Comparison of ENCODE assay signal across 21 cellular contexts in the genomic region with DNA sequence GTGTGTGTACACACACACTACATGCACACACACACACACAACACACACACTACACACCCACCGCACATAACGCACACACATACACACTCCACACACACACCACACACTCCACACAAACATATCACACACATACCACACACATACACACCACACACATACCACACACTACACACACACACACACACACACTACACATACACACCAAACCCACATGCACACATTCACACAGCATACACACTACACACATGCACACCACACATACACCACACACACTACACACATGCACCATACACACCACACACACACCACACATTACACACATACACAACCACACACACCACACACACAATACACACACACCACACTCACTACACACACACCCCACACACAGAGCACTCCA.
A peak's percentile ranks its signal among the peaks of the same experiment; 100 is the strongest.
DNase-seq lines count a peak whose midpoint lies in the region; ATAC-seq, FAIRE-seq and TF ChIP-seq lines count a peak whose summit lies in the region.
"Had no signal": no experiment of that assay in that cellular context is flagged by ENCODE, and none has a peak within 500 bp of the region (broad histone marks: within the 10 kb centered on the region; RNA-seq: fewer than 3 reads in every experiment).

No MANE protein-coding gene starts in this region.

- CTCF ChIA-PET in GM12878 (lab: Yijun Ruan, JAX): interaction anchor here (0.7 to 1.6 kb wide), 3 partner anchors 9 to 205 kb away, joined by 3 to 6 read pairs (median 6); no protein-coding TSS in a partner anchor

- H3K36me3 ChIP-seq in GM23338 (ENCODE audit: insufficient read depth) (no peaks in the 10 kb centered on the region), GM12878 (ENCODE audit: control insufficient read depth in 2 of 2, insufficient read depth in 2 of 2, low read length in 1 of 2) (peaks cover 0 to 8% of the 10 kb centered on the region in 2 experiments; a peak in 3 of 4 replicates)
- H3K36me3 ChIP-seq: cardiac muscle cell, HAP-1 had no signal

- RAD21 ChIA-PET in GM12878 (lab: Charles Lee; ENCODE audit: unreplicated experiment): interaction anchor here (5.5 kb wide), 1 partner anchor 12 kb away, joined by 82 read pairs; no protein-coding TSS in a partner anchor

- TF ChIP-seq EP300 in GM12878 (IDR thresholded peaks at IDR 0.05; ENCODE audit: borderline replicate concordance in 1 of 2, control insufficient read depth in 1 of 2, low read depth in 2 of 2, low read length in 2 of 2): no peak

- H3K4me1 Mint-ChIP-seq in T-helper 2 cell treated with Interferon-gamma antibody and Interleukin-4, amounts not matched to agents 5 μg/mL and 100 μg/mL, for 36 hours (ENCODE audit: low read depth): peaks cover 41% of the 10 kb centered on the region
- H3K4me1 Mint-ChIP-seq in GM23338 (peaks cover 28% of the 10 kb centered on the region), nephron progenitor cell (peaks cover 27% of the 10 kb centered on the region)

- H3K4me3 Mint-ChIP-seq in T-helper 2 cell treated with Interferon-gamma antibody and Interleukin-4, amounts not matched to agents 5 μg/mL and 100 μg/mL, for 36 hours: no peak overlapping the region
- no peak overlapping the region for H3K4me3 Mint-ChIP-seq in GM23338
- no peak overlapping the region for H3K4me3 Mint-ChIP-seq in nephron progenitor cell
- H3K4me3 Mint-ChIP-seq: nephron had no signal

- no peaks in the 10 kb centered on the region for H3K27me3 Mint-ChIP-seq in T-helper 2 cell treated with Interferon-gamma antibody and Interleukin-4, amounts not matched to agents 5 μg/mL and 100 μg/mL, for 36 hours (ENCODE audit: low read depth)
- H3K27me3 Mint-ChIP-seq in GM23338 (ENCODE audit: insufficient read depth, low read depth, poor library complexity): peaks cover 12% of the 10 kb centered on the region
- peaks cover 6% of the 10 kb centered on the region for H3K27me3 Mint-ChIP-seq in nephron progenitor cell (ENCODE audit: low read depth, poor library complexity)

- DNase-seq in T-helper 2 cell treated with Interferon-gamma antibody and Interleukin-4, amounts not matched to agents 5 μg/mL and 100 μg/mL, for 36 hours (ENCODE audit: low spot score): no peak
- no peak for DNase-seq in T-helper 2 cell
- no peak for DNase-seq in GM23338 (ENCODE audit: low spot score)
- DNase-seq in GM12878 (ENCODE audit: low read depth, low spot score): no peak
- no peak for DNase-seq in nephron progenitor cell
- DNase-seq in left cardiac atrium: no peak
- DNase-seq in SKM-1 (lab: John Stamatoyannopoulos, UW; ENCODE audit: unreplicated experiment): no peak
- DNase-seq in CD1c-positive myeloid dendritic cell (ENCODE audit: extremely low spot score): no peak
- DNase-seq: 8988T; activated CD8-positive, alpha-beta memory T cell treated with anti-CD3 and anti-CD28 coated beads, Interleukin-2, amount 50 U/mL, for 4 hours; DMS79; effector CD4-positive, alpha-beta T cell; NCI-H1930; NCI-H510A; SHP77 treated with DMSO at 0.1 percent for 48 hours; stimulated activated naive CD4-positive, alpha-beta T cell; upper lobe of left lung had no signal

- H3K4me1 ChIP-seq in GM23338 (ENCODE audit: insufficient read depth) (peaks cover 15% of the 10 kb centered on the region), GM12878 (ENCODE audit: control insufficient read depth, insufficient read depth, low read length) (peaks cover 29% of the 10 kb centered on the region)
- H3K4me1 ChIP-seq: HAP-1 had no signal

- H3K27me3 ChIP-seq in GM23338 (ENCODE audit: insufficient read depth) (no peaks in the 10 kb centered on the region), GM12878 (replicated peaks in 1 of 2; ENCODE audit: control insufficient read depth in 2 of 2, insufficient read depth in 2 of 2, low read length in 1 of 2) (no peaks in the 10 kb centered on the region)
- H3K27me3 ChIP-seq: cardiac muscle cell, heart left ventricle, upper lobe of left lung had no signal

- H4K20me1 ChIP-seq in GM23338 (replicated peaks; ENCODE audit: insufficient read depth): no peaks in the 10 kb centered on the region
- no peaks in the 10 kb centered on the region for H4K20me1 ChIP-seq in GM12878 (ENCODE audit: control insufficient read depth, insufficient read depth)

- no peak for TF ChIP-seq CTCF in GM23338 (conservative IDR thresholded peaks at IDR 0.05; ENCODE audit: low read depth in 2 of 2)
- no peak for TF ChIP-seq CTCF in GM12878 (IDR thresholded peaks at IDR 0.05 in 2 of 3, conservative IDR thresholded peaks at IDR 0.05 in 1 of 3; ENCODE audit: control insufficient read depth in 2 of 3, extremely low read depth in 1 of 3, insufficient read depth in 1 of 3, low read depth in 3 of 3, low read length in 3 of 3)
- TF ChIP-seq CTCF in nephron progenitor cell (IDR thresholded peaks at IDR 0.05): no peak

- H3K9me3 Mint-ChIP-seq in T-helper 2 cell treated with Interferon-gamma antibody and Interleukin-4, amounts not matched to agents 5 μg/mL and 100 μg/mL, for 36 hours: no peaks in the 10 kb centered on the region
- no peaks in the 10 kb centered on the region for H3K9me3 Mint-ChIP-seq in GM23338
- no peaks in the 10 kb centered on the region for H3K9me3 Mint-ChIP-seq in nephron progenitor cell
- H3K9me3 Mint-ChIP-seq: nephron had no signal

- H3K27ac Mint-ChIP-seq in T-helper 2 cell treated with Interferon-gamma antibody and Interleukin-4, amounts not matched to agents 5 μg/mL and 100 μg/mL, for 36 hours: peak overlapping the region; percentile 51
- H3K27ac Mint-ChIP-seq in GM23338: peak overlapping the region; percentile 4; the same call in 1 of the 2 replicates
- H3K27ac Mint-ChIP-seq in nephron progenitor cell: peak overlapping the region; percentile 10
- H3K27ac Mint-ChIP-seq: nephron had no signal

- SMC1A ChIA-PET in GM12878 (lab: Charles Lee; ENCODE audit: uncharacterized antibody, unreplicated experiment): no interaction called here

- 50% methylated on average over 2 of the region's 2 CpGs for WGBS in GM12878 (ENCODE audit: insufficient coverage, insufficient replicate concordance, low lambda C conversion rate, missing lambda C conversion rate)

- POLR2A ChIA-PET in GM12878 (lab: Charles Lee): interaction anchor here (10.2 kb wide), 1 partner anchor 10 kb away, joined by 117 read pairs; no protein-coding TSS in a partner anchor

- peaks cover 44% of the 10 kb centered on the region for H3K36me3 Mint-ChIP-seq in T-helper 2 cell treated with Interferon-gamma antibody and Interleukin-4, amounts not matched to agents 5 μg/mL and 100 μg/mL, for 36 hours (ENCODE audit: low read depth)
- H3K36me3 Mint-ChIP-seq in GM23338 (ENCODE audit: low read depth) (no peaks in the 10 kb centered on the region), nephron progenitor cell (ENCODE audit: low read depth) (no peaks in the 10 kb centered on the region)

- no peaks in the 10 kb centered on the region for H3F3A ChIP-seq in GM23338 (replicated peaks; ENCODE audit: low read depth)

- ATAC-seq in GM23338: no peak
- ATAC-seq in GM12878: no peak
- ATAC-seq in left cardiac atrium: no peak
- ATAC-seq: heart left ventricle had no signal

- FAIRE-seq in GM12878 (lab: Jason Lieb, UNC): no peak

- H3K9me2 ChIP-seq in GM23338 (ENCODE audit: insufficient read depth): no peaks in the 10 kb centered on the region

- H3K9me3 ChIP-seq in GM12878 (replicated peaks; ENCODE audit: control insufficient read depth, insufficient read depth, low read length): no peaks in the 10 kb centered on the region
- H3K9me3 ChIP-seq: HAP-1, heart left ventricle, upper lobe of left lung had no signal

- no peak overlapping the region for H3K4me3 ChIP-seq in GM23338
- H3K4me3 ChIP-seq in GM12878: no peak overlapping the region
- H3K4me3 ChIP-seq: cardiac muscle cell, HAP-1, heart left ventricle, upper lobe of left lung had no signal

- H3K27ac ChIP-seq in GM23338 (ENCODE audit: low read depth): no peak overlapping the region
- no peak overlapping the region for H3K27ac ChIP-seq in GM12878 (ENCODE audit: control insufficient read depth, insufficient read depth)
- H3K27ac ChIP-seq: cardiac muscle cell had no signal

- BruUV-seq in GM12878 (replicated peaks; lab: Mats Ljungman, UMichigan): no TSS peak

- TF ChIP-seq POLR2A in GM12878 (IDR thresholded peaks at IDR 0.05; ENCODE audit: low read depth, low read length): no peak

- in situ Hi-C loops in GM12878 (cut with MboI): no loop called here

- H3K9ac ChIP-seq in GM12878 (ENCODE audit: control insufficient read depth, insufficient read depth, low read length): no peak overlapping the region

- TF ChIP-seq RAD21 in GM12878 (IDR thresholded peaks at IDR 0.05; ENCODE audit: insufficient read depth, low read depth, low read length): no peak

- no peak overlapping the region for H3K4me2 ChIP-seq in GM23338
- no peak overlapping the region for H3K4me2 ChIP-seq in GM12878 (ENCODE audit: control insufficient read depth, insufficient read depth)

- intact Hi-C loops in GM12878 (cut with micrococcal nuclease; ENCODE audit: unreplicated experiment) (no loop called here), left cardiac atrium (cut with DNase I) (loop anchor here in 1 of 2 donors (10.0 kb wide), 1 partner anchor 45 kb away; no protein-coding TSS in a partner anchor)

- H2AFZ ChIP-seq in GM23338 (no peak overlapping the region), GM12878 (ENCODE audit: control insufficient read depth, low read depth, low read length) (no peak overlapping the region)

- H3K79me2 ChIP-seq in GM23338 (replicated peaks; ENCODE audit: insufficient read depth) (no peaks in the 10 kb centered on the region), GM12878 (ENCODE audit: control insufficient read depth, insufficient read depth, low read length) (no peaks in the 10 kb centered on the region)

TF ChIP-seq in GM12878, 131 proteins besides CTCF, POLR2A, EP300 and RAD21:
- TF ChIP-seq, protein P1, sequence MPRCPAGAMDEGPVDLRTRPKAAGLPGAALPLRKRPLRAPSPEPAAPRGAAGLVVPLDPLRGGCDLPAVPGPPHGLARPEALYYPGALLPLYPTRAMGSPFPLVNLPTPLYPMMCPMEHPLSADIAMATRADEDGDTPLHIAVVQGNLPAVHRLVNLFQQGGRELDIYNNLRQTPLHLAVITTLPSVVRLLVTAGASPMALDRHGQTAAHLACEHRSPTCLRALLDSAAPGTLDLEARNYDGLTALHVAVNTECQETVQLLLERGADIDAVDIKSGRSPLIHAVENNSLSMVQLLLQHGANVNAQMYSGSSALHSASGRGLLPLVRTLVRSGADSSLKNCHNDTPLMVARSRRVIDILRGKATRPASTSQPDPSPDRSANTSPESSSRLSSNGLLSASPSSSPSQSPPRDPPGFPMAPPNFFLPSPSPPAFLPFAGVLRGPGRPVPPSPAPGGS (IDR thresholded peaks at IDR 0.05; ENCODE audit: borderline replicate concordance, insufficient read depth, low read depth, low read length, poor library complexity, severe bottlenecking): no peak
- TF ChIP-seq IKZF1 (conservative IDR thresholded peaks at IDR 0.05) (no peak), SUPT20H (IDR thresholded peaks at IDR 0.05; ENCODE audit: borderline replicate concordance, control insufficient read depth, low read depth, low read length) (no peak), EZH2 (IDR thresholded peaks at IDR 0.05; ENCODE audit: borderline replicate concordance, control insufficient read depth, low read depth, low read length) (no peak), HDGF (IDR thresholded peaks at IDR 0.05) (peak; percentile 86)
